14 cellular contexts compared by ENCODE assay signal in genomic region chr12:78540621-78541336, GRCh38.
"Had no signal": no experiment of that assay in that cellular context is flagged by ENCODE, and none has a peak within 500 bp of the region (broad histone marks: within the 10 kb centered on the region; RNA-seq: fewer than 3 reads in every experiment).

No MANE protein-coding gene starts in this region.

- H3K9me3 ChIP-seq: mucosa of descending colon, upper lobe of right lung had no signal

- DNase-seq: activated CD4-positive, alpha-beta T cell treated with anti-CD3 and anti-CD28 coated beads, Interleukin-2, amount 50 U/mL, for 48 hours; activated gamma-delta T cell treated with Interleukin-2 at 50 U/mL for 16 hours; activated T-cell treated with anti-CD3 and anti-CD28 coated beads for 4 hours; amniotic stem cell; effector memory CD8-positive, alpha-beta T cell; mucosa of descending colon; naive B cell; stimulated activated CD4-positive, alpha-beta T cell treated with anti-CD3 and anti-CD28 coated beads, Interleukin-12 subunit alpha, Interleukin-12 subunit beta, amount 100 ng/mL, for 4 hours; stimulated activated CD4-positive, alpha-beta T cell treated with anti-CD3 and anti-CD28 coated beads, Interleukin-1b, Interleukin-23, amount 100 ng/mL, for 48 hours; stimulated activated CD8-positive, alpha-beta memory T cell treated with anti-CD3 and anti-CD28 coated beads, Interleukin-4, amount 100 ng/mL, for 48 hours; stimulated activated naive CD4-positive, alpha-beta T cell; T-helper 17 cell; upper lobe of right lung had no signal

- H3K4me1 ChIP-seq: upper lobe of right lung had no signal

- H3K27me3 ChIP-seq: cardiac muscle cell, upper lobe of right lung had no signal

- H3K27ac ChIP-seq: cardiac muscle cell, upper lobe of right lung had no signal

- H3K36me3 ChIP-seq: cardiac muscle cell, upper lobe of right lung had no signal

- H3K4me3 ChIP-seq: cardiac muscle cell, mucosa of descending colon, upper lobe of right lung had no signal
